Comparison of ENCODE assay signal across 25 cellular contexts in the genomic region with DNA sequence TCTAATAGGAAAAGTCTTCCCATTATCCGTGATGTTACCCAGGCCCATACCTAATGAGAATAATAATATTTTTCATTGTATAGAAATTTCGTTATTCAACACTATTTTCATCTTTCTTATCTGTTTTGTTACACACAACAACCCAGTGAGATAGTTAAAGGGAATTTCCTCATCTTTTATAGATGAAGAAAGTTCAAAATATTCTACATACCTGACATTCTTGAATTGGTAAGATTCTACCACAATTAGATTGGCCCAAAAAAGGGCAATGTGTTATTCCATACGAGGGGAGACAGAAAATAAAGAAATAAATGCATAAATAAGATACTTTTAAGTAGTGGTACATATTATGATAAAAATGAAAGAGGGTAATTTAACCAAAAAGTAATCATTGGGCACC.
"Had no signal": no experiment of that assay in that cellular context is flagged by ENCODE, and none has a peak within 500 bp of the region (broad histone marks: within the 10 kb centered on the region; RNA-seq: fewer than 3 reads in every experiment).

No MANE protein-coding gene starts in this region.

- H3K27me3 ChIP-seq: adrenal gland, ovary, right atrium auricular region, transverse colon, uterus had no signal

- H3K27ac Mint-ChIP-seq: activated CD8-positive, alpha-beta T cell treated with anti-CD3 and anti-CD28 coated beads, Interleukin-2, amount 10 ng/mL, durations not matched to agents 7 days and 5 days; activated naive CD8-positive, alpha-beta T cell; natural killer cell treated with Interleukin-12 subunit alpha and Interleukin-12 subunit beta and Interleukin-15 and Interleukin-18, amount 100 ng/mL, for 72 hours; T-cell; T-helper 2 cell treated with Interferon-gamma antibody and Interleukin-4, amounts not matched to agents 5 μg/mL and 100 μg/mL, for 36 hours had no signal

- H3K4me3 Mint-ChIP-seq: activated CD8-positive, alpha-beta T cell treated with anti-CD3 and anti-CD28 coated beads, Interleukin-2, amount 10 ng/mL, durations not matched to agents 7 days and 5 days; activated naive CD8-positive, alpha-beta T cell; natural killer cell treated with Interleukin-12 subunit alpha and Interleukin-12 subunit beta and Interleukin-15 and Interleukin-18, amount 100 ng/mL, for 72 hours; T-cell; T-helper 2 cell treated with Interferon-gamma antibody and Interleukin-4, amounts not matched to agents 5 μg/mL and 100 μg/mL, for 36 hours had no signal

- DNase-seq: activated CD4-positive, alpha-beta T cell treated with anti-CD3 and anti-CD28 coated beads, Interleukin-2, amount 50 U/mL, for 1 hour; activated CD4-positive, CD25-positive, alpha-beta regulatory T cell treated with anti-CD3 and anti-CD28 coated beads, Interleukin-2, amount 50 U/mL, for 72 hours; activated CD8-positive, alpha-beta T cell treated with anti-CD3 and anti-CD28 coated beads, Interleukin-2, amount 10 ng/mL, durations not matched to agents 7 days and 5 days; activated T-cell treated with anti-CD3 and anti-CD28 coated beads, Interleukin-2, amount 50 U/mL, for 1 hour; adrenal gland; caudate nucleus; dermis blood vessel endothelial cell; effector CD8-positive, alpha-beta T cell; erythroblast; foreskin melanocyte; midbrain; ovary; stimulated activated CD4-positive, alpha-beta T cell treated with anti-CD3 and anti-CD28 coated beads, Interleukin-1b, Interleukin-23, amount 100 ng/mL, for 48 hours; T-cell; transverse colon; uterus; WERI-Rb-1 had no signal

- H3K27ac ChIP-seq: ovary, prostate gland, transverse colon, WERI-Rb-1 had no signal

- H3K36me3 Mint-ChIP-seq: activated naive CD8-positive, alpha-beta T cell; natural killer cell treated with Interleukin-12 subunit alpha and Interleukin-12 subunit beta and Interleukin-15 and Interleukin-18, amount 100 ng/mL, for 72 hours; T-cell had no signal

- FAIRE-seq: TTC549 had no signal

- H3K9me3 ChIP-seq: adrenal gland, ovary, prostate gland, right atrium auricular region, transverse colon, uterus had no signal

- H3K4me3 ChIP-seq: adrenal gland, lung, ovary, prostate gland, right atrium auricular region, transverse colon, uterus had no signal

- H3K27me3 Mint-ChIP-seq: activated naive CD8-positive, alpha-beta T cell; natural killer cell treated with Interleukin-12 subunit alpha and Interleukin-12 subunit beta and Interleukin-15 and Interleukin-18, amount 100 ng/mL, for 72 hours; T-cell had no signal

- ATAC-seq: activated CD8-positive, alpha-beta T cell treated with anti-CD3 and anti-CD28 coated beads, Interleukin-2, amount 10 ng/mL, durations not matched to agents 7 days and 5 days; left lobe of liver; natural killer cell treated with Interleukin-12 subunit alpha and Interleukin-12 subunit beta and Interleukin-15 and Interleukin-18, amount 100 ng/mL, for 72 hours; T-cell had no signal

- H3K4me1 Mint-ChIP-seq: T-cell had no signal

- H3K4me1 ChIP-seq: prostate gland, transverse colon had no signal

- H3K36me3 ChIP-seq: adrenal gland, ovary, prostate gland, right atrium auricular region, transverse colon, uterus, WERI-Rb-1 had no signal

- H3K9me3 Mint-ChIP-seq: T-cell had no signal
